ENCODE assay signal across 20 cellular contexts in genomic region chr4:35252866-35253265, GRCh38.
DNase-seq lines count a peak whose midpoint lies in the region; ATAC-seq, FAIRE-seq and TF ChIP-seq lines count a peak whose summit lies in the region.
"Had no signal": no experiment of that assay in that cellular context is flagged by ENCODE, and none has a peak within 500 bp of the region (broad histone marks: within the 10 kb centered on the region; RNA-seq: fewer than 3 reads in every experiment).

No MANE protein-coding gene starts in this region.

- in situ Hi-C loops in transverse colon (cut with MboI; ENCODE audit: low pct_ligation_motif_present in 1 of 4, low pct_unique_long_range_greater_than_20kb in 1 of 4, low sequenced_read_pairs in 3 of 4) = no loop called here

- CTCF ChIA-PET in PC-3 (lab: Charles Lee) = no interaction called here
- CTCF ChIA-PET in CD4-positive, alpha-beta memory T cell (lab: Charles Lee; ENCODE audit: partially characterized antibody) = no interaction called here

- H3K27ac ChIP-seq in PC-3 (ENCODE audit: low read length) (0 out of 2 replicates have a peak overlapping the region, but pooled peaks have one; percentile 1), foreskin keratinocyte (no peak overlapping the region), mesendoderm (ENCODE audit: low read depth, low read length) (no peak overlapping the region), transverse colon (no peak overlapping the region)
- H3K27ac ChIP-seq in CD4-positive, alpha-beta memory T cell (ENCODE audit: low read depth, low read length) = no peak overlapping the region

- intact Hi-C loops in PC-3 (cut with micrococcal nuclease) (loop anchor here (5.0 kb wide), 2 partner anchors 104 to 304 kb away; no protein-coding TSS in a partner anchor), transverse colon (cut with DNase I; ENCODE audit: low total_unique reads) (no loop called here)
- intact Hi-C loops in CD4-positive, alpha-beta memory T cell (cut with micrococcal nuclease) = no loop called here

- no peak overlapping the region for H2AK5ac ChIP-seq in mesendoderm (ENCODE audit: low read length)

- no CpG with 5 or more reads among the region's 3 CpGs for WGBS in mesendoderm (ENCODE audit: extremely low coverage, insufficient coverage, low lambda C conversion rate)
- WGBS in transverse colon (ENCODE audit: low coverage in 1 of 2), 2 donors = 55 to 67% methylated on average over 2 to 3 of the region's 3 CpGs

- no peak overlapping the region for H3K4ac ChIP-seq in mesendoderm (ENCODE audit: low read depth, low read length)

- H4K5ac ChIP-seq in mesendoderm (ENCODE audit: low read length) = no peak overlapping the region

- TF ChIP-seq CTCF in PC-3 (conservative IDR thresholded peaks at IDR 0.05; ENCODE audit: low read depth, low read length) = no peak
- TF ChIP-seq CTCF in foreskin keratinocyte (conservative IDR thresholded peaks at IDR 0.05) = no peak
- TF ChIP-seq CTCF in transverse colon (IDR thresholded peaks at IDR 0.05) = no peak

- no peak overlapping the region for H3K56ac ChIP-seq in mesendoderm (ENCODE audit: low read length)

- H3K9me3 ChIP-seq in PC-3 (ENCODE audit: low read length) (no peaks in the 10 kb centered on the region), transverse colon (no peaks in the 10 kb centered on the region)
- no peaks in the 10 kb centered on the region for H3K9me3 ChIP-seq in CD4-positive, alpha-beta memory T cell (ENCODE audit: control insufficient read depth in 1 of 2, low read length in 2 of 2)
- H3K9me3 ChIP-seq: BE2C had no signal

- DNase-seq in ELR (ENCODE audit: low read depth) (peak; percentile 59), PC-3 (peak; percentile 66), foreskin keratinocyte (peak; percentile 70 to 87), mesendoderm (peak; percentile 59), HTR-8/SVneo (ENCODE audit: insufficient read length, low spot score) (no peak), transverse colon (no peak)
- DNase-seq in CD4-positive, alpha-beta memory T cell = no peak
- DNase-seq: BE2C, COR-L47, H9, MV-4-11, NCI-H1105 treated with DMSO at 0.1 percent for 48 hours, NCI-H2029 treated with DMSO at 0.1 percent for 48 hours, NCI-H2171, NCI-H82, Right ventricle myocardium superior had no signal

- H3K4me3 ChIP-seq in PC-3 (ENCODE audit: low read length) = no peak overlapping the region
- H3K4me3 ChIP-seq in mesendoderm (ENCODE audit: low read length) = no peak overlapping the region
- no peak overlapping the region for H3K4me3 ChIP-seq in transverse colon
- H3K4me3 ChIP-seq in CD4-positive, alpha-beta memory T cell (ENCODE audit: low read length in 2 of 2) = no peak overlapping the region

- H3K79me2 ChIP-seq in PC-3 (ENCODE audit: low read length) = no peaks in the 10 kb centered on the region
- H3K79me2 ChIP-seq in mesendoderm (ENCODE audit: control insufficient read depth, insufficient read depth, low read length) = no peaks in the 10 kb centered on the region

- H3F3A ChIP-seq in PC-3 (ENCODE audit: low read length, unreplicated experiment) = no peaks in the 10 kb centered on the region

- TF ChIP-seq EP300 in transverse colon (IDR thresholded peaks at IDR 0.05; ENCODE audit: low read depth) = no peak

- H3K4me1 ChIP-seq in PC-3 (ENCODE audit: insufficient read depth, low read length) (peaks cover 35% of the 10 kb centered on the region), foreskin keratinocyte (peaks cover 18% of the 10 kb centered on the region), mesendoderm (ENCODE audit: control insufficient read depth, low read depth, low read length) (no peaks in the 10 kb centered on the region), transverse colon (no peaks in the 10 kb centered on the region)
- no peaks in the 10 kb centered on the region for H3K4me1 ChIP-seq in CD4-positive, alpha-beta memory T cell (ENCODE audit: insufficient read depth, low read length)

- H3K4me2 ChIP-seq in PC-3 (ENCODE audit: low read length) (peak overlapping the region; percentile 0), mesendoderm (ENCODE audit: low read length) (no peak overlapping the region)

- H2BK5ac ChIP-seq in mesendoderm (ENCODE audit: low read length) = no peak overlapping the region

- H3K18ac ChIP-seq in mesendoderm (ENCODE audit: low read length) = no peak overlapping the region

- no peak overlapping the region for H4K8ac ChIP-seq in mesendoderm (ENCODE audit: low read depth, low read length)

- no peaks in the 10 kb centered on the region for H3K36me3 Mint-ChIP-seq in CD4-positive, alpha-beta memory T cell
- H3K36me3 Mint-ChIP-seq: IgD-negative memory B cell had no signal

- H3K9me3 Mint-ChIP-seq in CD4-positive, alpha-beta memory T cell = peaks cover 0 to 7% (median 0%) of the 10 kb centered on the region in 8 donors
- H3K9me3 Mint-ChIP-seq: H9, IgD-negative memory B cell had no signal

- POLR2A ChIA-PET in PC-3 (lab: Charles Lee; ENCODE audit: unreplicated experiment) = no interaction called here
- POLR2A ChIA-PET in CD4-positive, alpha-beta memory T cell (lab: Charles Lee; ENCODE audit: partially characterized antibody) = no interaction called here

- no peaks in the 10 kb centered on the region for H3K79me1 ChIP-seq in mesendoderm (ENCODE audit: low read length)

- no TSS peak for BruUV-seq in PC-3 (replicated peaks; lab: Mats Ljungman, UMichigan)

- H2AFZ ChIP-seq in PC-3 (ENCODE audit: low read length) = no peak overlapping the region

- no peak overlapping the region for H2BK15ac ChIP-seq in mesendoderm (replicated peaks; ENCODE audit: low read depth)

- no peaks in the 10 kb centered on the region for H3K9me2 ChIP-seq in PC-3 (replicated peaks; ENCODE audit: low read length)

- H3K27ac Mint-ChIP-seq in CD4-positive, alpha-beta memory T cell = no peak overlapping the region
- H3K27ac Mint-ChIP-seq: H9, IgD-negative memory B cell had no signal

- H3K23ac ChIP-seq in mesendoderm (ENCODE audit: low read length) = no peak overlapping the region

- no peaks in the 10 kb centered on the region for H3K36me3 ChIP-seq in PC-3 (ENCODE audit: low read depth, low read length)
- H3K36me3 ChIP-seq in mesendoderm (ENCODE audit: control insufficient read depth, insufficient read depth, low read length) = no peaks in the 10 kb centered on the region
- no peaks in the 10 kb centered on the region for H3K36me3 ChIP-seq in transverse colon
- no peaks in the 10 kb centered on the region for H3K36me3 ChIP-seq in CD4-positive, alpha-beta memory T cell (ENCODE audit: insufficient read depth, low read length)
- H3K36me3 ChIP-seq: BE2C had no signal

- no peak for FAIRE-seq in HTR-8/SVneo (lab: Jason Lieb, UNC)
- FAIRE-seq: G401.6, GM12892 had no signal

- TF ChIP-seq POLR2A in transverse colon (IDR thresholded peaks at IDR 0.05) = no peak

- ATAC-seq in PC-3 (peak; percentile 78), foreskin keratinocyte (peak; percentile 93), HG03521 (IDR thresholded peaks at IDR 0.05; ENCODE audit: unreplicated experiment) (no peak)

- no peak overlapping the region for H2BK120ac ChIP-seq in mesendoderm (ENCODE audit: low read depth, low read length)

- no peaks in the 10 kb centered on the region for H4K20me1 ChIP-seq in PC-3 (ENCODE audit: low read length)

- H3K27me3 ChIP-seq in PC-3 (ENCODE audit: low read length) (no peaks in the 10 kb centered on the region), foreskin keratinocyte (no peaks in the 10 kb centered on the region), mesendoderm (ENCODE audit: insufficient read depth, low read length, poor library complexity) (no peaks in the 10 kb centered on the region), transverse colon (no peaks in the 10 kb centered on the region)
- H3K27me3 ChIP-seq in CD4-positive, alpha-beta memory T cell (ENCODE audit: insufficient read depth, low read length) = no peaks in the 10 kb centered on the region
- H3K27me3 ChIP-seq: BE2C had no signal

- no peaks in the 10 kb centered on the region for H3K4me1 Mint-ChIP-seq in CD4-positive, alpha-beta memory T cell
- H3K4me1 Mint-ChIP-seq: IgD-negative memory B cell had no signal

- H3K4me3 Mint-ChIP-seq in CD4-positive, alpha-beta memory T cell = no peak overlapping the region
- H3K4me3 Mint-ChIP-seq: H9, IgD-negative memory B cell had no signal

- no peaks in the 10 kb centered on the region for H3K27me3 Mint-ChIP-seq in CD4-positive, alpha-beta memory T cell
- H3K27me3 Mint-ChIP-seq: IgD-negative memory B cell had no signal

- H3K9ac ChIP-seq in PC-3 (ENCODE audit: low read length) = no peak overlapping the region
- H3K9ac ChIP-seq in mesendoderm (ENCODE audit: low read length) = no peak overlapping the region

Comparison
In these comparisons a context has a peak if more than half of its experiments do, and no peak if none do; other contexts are left out.
1. DNase-seq: peak in ELR (single experiment), PC-3 (single experiment), foreskin keratinocyte (2 of 2) and mesendoderm (single experiment); none in HTR-8/SVneo (single experiment), transverse colon (single experiment) and CD4-positive, alpha-beta memory T cell (0 of 5).